In genomic region chr4:150960818-150961217, GRCh38 we compare ENCODE assay signal across 8 cellular contexts. TPM values are rescaled to one million over a fixed set of nuclear protein-coding genes. Genes with fewer than 3 reads are reported as not detected.
DNase-seq lines count a peak whose midpoint lies in the region; ATAC-seq and TF ChIP-seq lines count a peak whose summit lies in the region.

No MANE protein-coding gene starts in this region.

- H3K36me3 ChIP-seq in heart left ventricle: no peaks in the 10 kb centered on the region

- TF ChIP-seq CTCF in heart left ventricle (IDR thresholded peaks at IDR 0.05) (peak in 8 of 12 donors; percentile 23 to 40 (median 34)), NB4 (IDR thresholded peaks at IDR 0.05; ENCODE audit: low read depth, low read length) (peak; percentile 52)

- no peak for DNase-seq in heart left ventricle
- no peak for DNase-seq in cardiac septum (ENCODE audit: low spot score)
- peak; percentile 34 for DNase-seq in NB4 (ENCODE audit: low read depth)
- DNase-seq in activated naive CD4-positive, alpha-beta T cell treated with anti-CD3 and anti-CD28 coated beads, Interleukin-2, amount 50 U/mL, for 72 hours (ENCODE audit: low spot score in 2 of 2): no peak
- peak; percentile 53 for DNase-seq in kidney tubule cell (ENCODE audit: low spot score)
- no peak for DNase-seq in NCI-H2107 (lab: John Stamatoyannopoulos, UW)
- DNase-seq in NCI-H146 treated with DMSO at 0.1 percent for 48 hours (lab: John Stamatoyannopoulos, UW; ENCODE audit: unreplicated experiment): no peak

- H3K4me3 ChIP-seq in heart left ventricle (no peak overlapping the region), NB4 (ENCODE audit: low read depth, low read length) (no peak overlapping the region)

- TF ChIP-seq POLR2A in heart left ventricle (IDR thresholded peaks at IDR 0.05) (no peak), NB4 (IDR thresholded peaks at IDR 0.05; ENCODE audit: extremely low read depth, insufficient read length) (no peak)

- H3K27ac ChIP-seq in heart left ventricle: no peak overlapping the region

- WGBS in heart left ventricle, 4 donors: 92 to 100% (median 95%) methylated on average over 2 of the region's 2 CpGs

- H3K9me3 Mint-ChIP-seq in activated naive CD4-positive, alpha-beta T cell treated with anti-CD3 and anti-CD28 coated beads, Interleukin-2, amount 50 U/mL, for 72 hours: peaks cover 8 to 10% of the 10 kb centered on the region in 2 donors

- ATAC-seq in heart left ventricle (peak in 3 of 4 donors; percentile 47 to 61 (median 50)), GM21390 (IDR thresholded peaks at IDR 0.05; ENCODE audit: unreplicated experiment) (no peak)
- peak; percentile 29 to 71 for ATAC-seq in activated naive CD4-positive, alpha-beta T cell treated with anti-CD3 and anti-CD28 coated beads, Interleukin-2, amount 50 U/mL, for 72 hours

- peaks cover 28 to 29% of the 10 kb centered on the region in 2 donors for H3K36me3 Mint-ChIP-seq in activated naive CD4-positive, alpha-beta T cell treated with anti-CD3 and anti-CD28 coated beads, Interleukin-2, amount 50 U/mL, for 72 hours

- H3K27me3 ChIP-seq in heart left ventricle: no peaks in the 10 kb centered on the region

- intact Hi-C loops in heart left ventricle (cut with DNase I) (no loop called here), cardiac septum (cut with DNase I) (no loop called here)

- no peak overlapping the region for H3K27ac Mint-ChIP-seq in activated naive CD4-positive, alpha-beta T cell treated with anti-CD3 and anti-CD28 coated beads, Interleukin-2, amount 50 U/mL, for 72 hours

- peaks cover 0 to 20% (median 8%) of the 10 kb centered on the region in 12 donors for H3K4me1 ChIP-seq in heart left ventricle

- H3K9me3 ChIP-seq in heart left ventricle: peaks cover 0 to 7% (median 0%) of the 10 kb centered on the region in 12 donors

RNA-seq across cellular contexts. Expression of gene LRBA, which starts 54.3 kb away (rescaled TPM):
- total RNA-seq in heart left ventricle (10 to 100 TPM; 16.7 to 35.1 (median 25.6) TPM), cardiac septum (22.7 TPM)
- 1 to 10 TPM; 6.5 to 9.7 TPM for polyA plus RNA-seq in heart left ventricle
- 10 to 100 TPM; 72.0 to 77.9 TPM for total RNA-seq in activated naive CD4-positive, alpha-beta T cell treated with anti-CD3 and anti-CD28 coated beads, Interleukin-2, amount 50 U/mL, for 72 hours

Comparison
In these comparisons a context has a peak if more than half of its experiments do, and no peak if none do; other contexts are left out.
1. DNase-seq: peak in NB4 (single experiment) and kidney tubule cell (single experiment); none in heart left ventricle (0 of 5), cardiac septum (single experiment), activated naive CD4-positive, alpha-beta T cell treated with anti-CD3 and anti-CD28 coated beads, Interleukin-2, amount 50 U/mL, for 72 hours (0 of 2), NCI-H2107 (single experiment) and NCI-H146 treated with DMSO at 0.1 percent for 48 hours (single experiment).